18 cellular contexts compared by ENCODE assay signal in genomic region chr3:58391156-58391865, GRCh38. TPM values are rescaled to one million over a fixed set of nuclear protein-coding genes. Genes with fewer than 3 reads are reported as not detected.
A peak's percentile ranks its signal among the peaks of the same experiment; 100 is the strongest.
DNase-seq lines count a peak whose midpoint lies in the region; ATAC-seq, FAIRE-seq and TF ChIP-seq lines count a peak whose summit lies in the region.
"Had no signal": no experiment of that assay in that cellular context is flagged by ENCODE, and none has a peak within 500 bp of the region (broad histone marks: within the 10 kb centered on the region; RNA-seq: fewer than 3 reads in every experiment).

No MANE protein-coding gene starts in this region.

- dilution Hi-C loops in IMR-90 (cut with HindIII; ENCODE audit: low sequenced_read_pairs, unreplicated experiment), result no loop called here

- H3K36me3 ChIP-seq in IMR-90 (ENCODE audit: control insufficient read depth, insufficient read depth, low read length) (peaks cover 14% of the 10 kb centered on the region), hepatocyte (replicated peaks; ENCODE audit: insufficient read depth, low read depth) (no peaks in the 10 kb centered on the region)
- H3K36me3 ChIP-seq: thoracic aorta had no signal

- peak overlapping the region; percentile 21; the same call in 1 of the 2 replicates for H2BK20ac ChIP-seq in IMR-90 (ENCODE audit: low read depth, low read length)

- H3K4ac ChIP-seq in IMR-90 (ENCODE audit: low read depth, low read length), result peak overlapping the region; percentile 22; the same call in 1 of the 2 replicates

- no peak overlapping the region for H3K9ac ChIP-seq in IMR-90 (ENCODE audit: low read depth, low read length)
- H3K9ac ChIP-seq: BLaER1 treated with 17β-estradiol and CSF1 and Interleukin-3, amounts not matched to agents 10 nM and 100 nM had no signal

- H2AK5ac ChIP-seq in IMR-90 (ENCODE audit: low read depth, low read length), result no peak overlapping the region

- H3K9me3 ChIP-seq in IMR-90 (ENCODE audit: control insufficient read depth, insufficient read depth, low read length) (no peaks in the 10 kb centered on the region), hepatocyte (ENCODE audit: low read depth) (no peaks in the 10 kb centered on the region)
- H3K9me3 ChIP-seq: BLaER1 treated with 17β-estradiol and CSF1 and Interleukin-3, amounts not matched to agents 10 nM and 100 nM; thoracic aorta had no signal

- no peaks in the 10 kb centered on the region for H3K27me3 ChIP-seq in IMR-90 (ENCODE audit: control insufficient read depth, insufficient read depth, low read length)
- H3K27me3 ChIP-seq in hepatocyte, result no peaks in the 10 kb centered on the region
- H3K27me3 ChIP-seq: BLaER1 treated with 17β-estradiol and CSF1 and Interleukin-3, amounts not matched to agents 10 nM and 100 nM had no signal

- peak overlapping the region; percentile 50; the same call in 1 of the 2 replicates for H3K56ac ChIP-seq in IMR-90 (ENCODE audit: extremely low read depth, insufficient read depth, low read length)

- peak overlapping the region; percentile 56 for H2BK5ac ChIP-seq in IMR-90 (ENCODE audit: low read depth, low read length, poor library complexity, severe bottlenecking)

- ATAC-seq in IMR-90 (ENCODE audit: low read depth), result no peak
- no peak for ATAC-seq in GM21717 (IDR thresholded peaks at IDR 0.05; ENCODE audit: unreplicated experiment)
- ATAC-seq: GM23338 had no signal

- peak overlapping the region; percentile 64; the same call in 1 of the 2 replicates for H3K14ac ChIP-seq in IMR-90 (replicated peaks; ENCODE audit: low read depth, low read length)

- POLR2A ChIA-PET in IMR-90 (lab: Charles Lee; ENCODE audit: unreplicated experiment), result no interaction called here
- POLR2A ChIA-PET in GM10248 (lab: Yijun Ruan, JAX), result interaction anchor here (0.7 kb wide), 1 partner anchor 135 kb away, joined by 4 read pairs; no protein-coding TSS in a partner anchor

- no peak overlapping the region for H2AK9ac ChIP-seq in IMR-90 (replicated peaks; ENCODE audit: low read depth, low read length, poor library complexity)

- no peaks in the 10 kb centered on the region for H3K9me2 ChIP-seq in hepatocyte (replicated peaks; ENCODE audit: insufficient read depth)

- H4K8ac ChIP-seq in IMR-90 (ENCODE audit: low read depth in 2 of 2, low read length in 2 of 2), result peak overlapping the region in 1 of 2 experiments; percentile 29; a peak in 2 of 4 replicates

- peak overlapping the region; percentile 50; the same call in 1 of the 2 replicates for H3K18ac ChIP-seq in IMR-90 (ENCODE audit: low read depth, low read length)

- TF ChIP-seq RAD21 in IMR-90 (IDR thresholded peaks at IDR 0.05; ENCODE audit: low read length), result no peak

- DNase-seq in IMR-90 (peak; percentile 15), hepatocyte (ENCODE audit: low spot score) (no peak), substantia nigra (lab: John Stamatoyannopoulos, UW) (no peak), GM10248 (ENCODE audit: extremely low spot score) (no peak), urothelium cell line (ENCODE audit: low spot score) (no peak)
- DNase-seq: activated CD8-positive, alpha-beta memory T cell treated with anti-CD3 and anti-CD28 coated beads, Interleukin-2, amount 50 U/mL, for 4 hours; activated naive CD4-positive, alpha-beta T cell; KG1; NCI-H1105; NCI-H748 treated with DMSO at 0.1 percent for 48 hours; OCI-M1; stimulated activated CD4-positive, alpha-beta T cell treated with anti-CD3 and anti-CD28 coated beads, Interleukin-4, amount 100 ng/mL, for 24 hours had no signal

- H4K91ac ChIP-seq in IMR-90 (ENCODE audit: insufficient read depth, low read depth, low read length), result peak overlapping the region; percentile 23; the same call in 1 of the 2 replicates

- no peaks in the 10 kb centered on the region for H3K79me2 ChIP-seq in hepatocyte

- TF ChIP-seq CTCF in IMR-90 (conservative IDR thresholded peaks at IDR 0.05; ENCODE audit: low read depth, low read length) (no peak), hepatocyte (IDR thresholded peaks at IDR 0.05; ENCODE audit: poor library complexity) (no peak), GM10248 (IDR thresholded peaks at IDR 0.05; ENCODE audit: control extremely low read depth, extremely low read depth, low read depth, missing control alignments) (no peak)

- peak overlapping the region; percentile 41 for H2BK120ac ChIP-seq in IMR-90 (ENCODE audit: low read depth, low read length)

- intact Hi-C loops in IMR-90 (cut with micrococcal nuclease), result no loop called here

- CTCF ChIA-PET in IMR-90 (lab: Yijun Ruan, JAX) (interaction anchor here (0.6 kb wide), 1 partner anchor 21 kb away, joined by 3 read pairs; no protein-coding TSS in a partner anchor), GM10248 (lab: Yijun Ruan, JAX) (interaction anchor here (0.8 to 2.7 kb wide), 6 partner anchors 9 to 85 kb away, joined by 3 to 11 read pairs (median 4); partner anchors contain the start of genes HTD2 and RPP14)

- 83% methylated on average over 1 of the region's 3 CpGs; no CpG with 5 or more reads in 1 of the 2 experiments for WGBS in IMR-90 (ENCODE audit: extremely low coverage in 2 of 2, insufficient read length in 1 of 2), 2 experiments
- WGBS in hepatocyte (ENCODE audit: low lambda C conversion rate, missing lambda C conversion rate), result 35% methylated on average over 3 of the region's 3 CpGs

- no peak overlapping the region for H2BK15ac ChIP-seq in IMR-90 (ENCODE audit: low read depth, low read length)

- H3K23ac ChIP-seq in IMR-90 (ENCODE audit: low read depth, low read length), result peak overlapping the region; percentile 53

- no peaks in the 10 kb centered on the region for H4K20me1 ChIP-seq in IMR-90 (ENCODE audit: insufficient read depth, low read length)
- H4K20me1 ChIP-seq in hepatocyte (ENCODE audit: insufficient read depth, poor library complexity, severe bottlenecking), result no peaks in the 10 kb centered on the region

- H3K4me1 ChIP-seq in IMR-90 (ENCODE audit: control insufficient read depth, insufficient read depth, low read length), result peaks cover 25% of the 10 kb centered on the region
- H3K4me1 ChIP-seq in hepatocyte (ENCODE audit: insufficient read depth), result peaks cover 15% of the 10 kb centered on the region

- H3K9me1 ChIP-seq in IMR-90 (ENCODE audit: insufficient read depth, low read length), result peaks cover 20% of the 10 kb centered on the region

- BruUV-seq in IMR-90 (replicated peaks; lab: Mats Ljungman, UMichigan), result no TSS peak

- no peak overlapping the region for H2AFZ ChIP-seq in IMR-90 (replicated peaks; ENCODE audit: low read length, poor library complexity)
- no peak overlapping the region for H2AFZ ChIP-seq in hepatocyte
- H2AFZ ChIP-seq: GM23338 had no signal

- H4K5ac ChIP-seq in IMR-90 (ENCODE audit: low read depth, low read length), result peak overlapping the region; percentile 10; the same call in 1 of the 2 replicates

- H3K79me1 ChIP-seq in IMR-90 (ENCODE audit: low read depth in 1 of 2, low read length in 2 of 2), result peaks cover 8 to 28% of the 10 kb centered on the region in 2 experiments

- no peak overlapping the region for H3K4me3 ChIP-seq in IMR-90 (ENCODE audit: insufficient read depth, low read depth, low read length)
- no peak overlapping the region for H3K4me3 ChIP-seq in hepatocyte
- H3K4me3 ChIP-seq: BLaER1 treated with 17β-estradiol and CSF1 and Interleukin-3, amounts not matched to agents 10 nM and 100 nM; GM23338; SK-N-MC; thoracic aorta had no signal

- in situ Hi-C loops in IMR-90 (cut with MboI; ENCODE audit: low sequenced_read_pairs), result no loop called here

- no peak overlapping the region for H3K4me2 ChIP-seq in IMR-90 (ENCODE audit: low read depth, low read length)
- H3K4me2 ChIP-seq in hepatocyte, result peak overlapping the region; percentile 7
- H3K4me2 ChIP-seq: BLaER1 treated with 17β-estradiol and CSF1 and Interleukin-3, amounts not matched to agents 10 nM and 100 nM; GM23338 had no signal

- no peak for TF ChIP-seq POLR2A in IMR-90 (IDR thresholded peaks at IDR 0.05; ENCODE audit: low read depth, low read length)

- FAIRE-seq in urothelium cell line (lab: Jason Lieb, UNC), result no peak

- H3K27ac ChIP-seq in IMR-90 (ENCODE audit: insufficient read depth, low read length) (peak overlapping the region; percentile 22; the same call in 1 of the 2 replicates), angular gyrus (ENCODE audit: low read depth, low read length) (peak overlapping the region; percentile 83), hepatocyte (peak overlapping the region; percentile 39), substantia nigra (ENCODE audit: low read depth, low read length, poor library complexity, severe bottlenecking) (peak overlapping the region; percentile 98)
- H3K27ac ChIP-seq: BLaER1 treated with 17β-estradiol and CSF1 and Interleukin-3, amounts not matched to agents 10 nM and 100 nM; SK-N-MC had no signal

TF ChIP-seq in IMR-90, 13 proteins besides CTCF, POLR2A, EP300 and RAD21 (continues in another document):
- no peak for TF ChIP-seq MAFK (IDR thresholded peaks at IDR 0.05; ENCODE audit: low read depth, low read length)
- no peak for TF ChIP-seq BHLHE40 (IDR thresholded peaks at IDR 0.05; ENCODE audit: low read depth, low read length)
- TF ChIP-seq CEBPB (IDR thresholded peaks at IDR 0.05; ENCODE audit: low read depth, low read length), result no peak
- TF ChIP-seq, protein P1, sequence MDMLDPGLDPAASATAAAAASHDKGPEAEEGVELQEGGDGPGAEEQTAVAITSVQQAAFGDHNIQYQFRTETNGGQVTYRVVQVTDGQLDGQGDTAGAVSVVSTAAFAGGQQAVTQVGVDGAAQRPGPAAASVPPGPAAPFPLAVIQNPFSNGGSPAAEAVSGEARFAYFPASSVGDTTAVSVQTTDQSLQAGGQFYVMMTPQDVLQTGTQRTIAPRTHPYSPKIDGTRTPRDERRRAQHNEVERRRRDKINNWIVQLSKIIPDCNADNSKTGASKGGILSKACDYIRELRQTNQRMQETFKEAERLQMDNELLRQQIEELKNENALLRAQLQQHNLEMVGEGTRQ (IDR thresholded peaks at IDR 0.05; ENCODE audit: low read depth, low read length), result no peak

RNA-seq across cellular contexts. Expression of gene PDHB, which starts 42.3 kb away (rescaled TPM):
- 73.5 and 86.9 TPM in 2 replicates for total RNA-seq in IMR-90 (2012; rRNA removed)
- polyA plus RNA-seq in IMR-90 (2012; rRNA removed), result 63.8 and 69.2 TPM in 2 replicates
- 27.8 and 29.5 TPM in 2 replicates for polyA plus RNA-seq in IMR-90 (2012; cell fraction: cytosol; rRNA removed)
- 14.1 and 41.8 TPM in 2 replicates for polyA plus RNA-seq in IMR-90 (2012; cell fraction: nucleus; rRNA removed; ENCODE audit: low replicate concordance)
- 122 and 150 TPM in 2 replicates for total RNA-seq in hepatocyte
- polyA plus RNA-seq in hepatocyte, result 119 and 120 TPM in 2 replicates

RNA-seq across cellular contexts. Expression of gene PXK, which starts 58.6 kb away (rescaled TPM):
- total RNA-seq in IMR-90 (2012; rRNA removed) (14.3 and 15.6 TPM in 2 replicates), hepatocyte (29.5 and 31.3 TPM in 2 replicates)
- polyA plus RNA-seq in IMR-90 (2012; rRNA removed) (16.4 and 17.7 TPM in 2 replicates), hepatocyte (37.8 and 38.7 TPM in 2 replicates)
- polyA plus RNA-seq in IMR-90 (2012; cell fraction: cytosol; rRNA removed), result 7.9 and 8.2 TPM in 2 replicates
- 5.9 and 25.5 TPM in 2 replicates for polyA plus RNA-seq in IMR-90 (2012; cell fraction: nucleus; rRNA removed; ENCODE audit: low replicate concordance)

Comparison
In these comparisons a context has a peak if more than half of its experiments do, and no peak if none do; other contexts are left out.
1. H3K27ac ChIP-seq: peak in every context shown above with its lines; median percentile 98 in substantia nigra; 83 in angular gyrus; 39 in hepatocyte; 22 in IMR-90.